In genomic region chrX:16838202-16839066, GRCh38 we compare ENCODE assay signal across 11 cellular contexts. TPM values are rescaled to one million over a fixed set of nuclear protein-coding genes. Genes with fewer than 3 reads are reported as not detected.
A peak's percentile ranks its signal among the peaks of the same experiment; 100 is the strongest.
DNase-seq lines count a peak whose midpoint lies in the region; ATAC-seq, FAIRE-seq and TF ChIP-seq lines count a peak whose summit lies in the region.
"Had no signal": no experiment of that assay in that cellular context is flagged by ENCODE, and none has a peak within 500 bp of the region (broad histone marks: within the 10 kb centered on the region; RNA-seq: fewer than 3 reads in every experiment).

No MANE protein-coding gene starts in this region.

- TF ChIP-seq POLR2A in HepG2 (IDR thresholded peaks at IDR 0.05; ENCODE audit: insufficient read depth in 1 of 2, low read depth in 2 of 2, low read length in 2 of 2): no peak

- POLR2A ChIA-PET in HepG2 (lab: Yijun Ruan, JAX): no interaction called here

- H3K9ac ChIP-seq in HepG2 (ENCODE audit: insufficient read depth, low read depth, low read length): no peak overlapping the region

- ATAC-seq in HepG2 (no peak), lower lobe of right lung (no peak)
- ATAC-seq: activated T-helper 17 cell treated with anti-CD3 and anti-CD28 coated beads, Interleukin-2, amount 50 U/mL, for 72 hours had no signal

- no peak for TF ChIP-seq RAD21 in HepG2 (CRISPR knock-in tag; IDR thresholded peaks at IDR 0.05)

- H3K79me2 ChIP-seq in HepG2 (ENCODE audit: insufficient read depth, low read length): no peaks in the 10 kb centered on the region

- peak; percentile 45 for DNase-seq in ACHN
- peak; percentile 73 for DNase-seq in HT1080 (ENCODE audit: low read depth)
- peak; percentile 3 for DNase-seq in cerebellum (ENCODE audit: low spot score)
- DNase-seq in HepG2 (ENCODE audit: low spot score): no peak
- DNase-seq in NCI-H526 (lab: John Stamatoyannopoulos, UW): no peak
- no peak for DNase-seq in SW 1271 (lab: John Stamatoyannopoulos, UW)
- DNase-seq in inferior parietal cortex (ENCODE audit: extremely low spot score): no peak
- no peak for DNase-seq in lower lobe of right lung
- DNase-seq: DMS153, RPMI8226 had no signal

- H3K9me3 ChIP-seq in HepG2 (ENCODE audit: low read length) (no peaks in the 10 kb centered on the region), lower lobe of right lung (no peaks in the 10 kb centered on the region)

- no peaks in the 10 kb centered on the region for H3K4me1 ChIP-seq in HepG2 (ENCODE audit: insufficient read depth, low read length)
- no peaks in the 10 kb centered on the region for H3K4me1 ChIP-seq in lower lobe of right lung

- H3K36me3 ChIP-seq in HepG2 (replicated peaks in 1 of 2; ENCODE audit: control insufficient read depth in 1 of 2, insufficient read depth in 2 of 2, low read length in 2 of 2): peaks cover 3 to 42% of the 10 kb centered on the region in 2 experiments; a peak in 4 of 5 replicates
- peaks cover 42% of the 10 kb centered on the region for H3K36me3 ChIP-seq in lower lobe of right lung

- no peak for TF ChIP-seq CTCF in HepG2 (CRISPR knock-in tag; IDR thresholded peaks at IDR 0.05)
- TF ChIP-seq CTCF in lower lobe of right lung (IDR thresholded peaks at IDR 0.05): no peak

- H4K20me1 ChIP-seq in HepG2 (ENCODE audit: insufficient read depth, low read length): no peaks in the 10 kb centered on the region

- in situ Hi-C loops in ACHN (cut with HindIII; ENCODE audit: low pct_ligation_motif_present, low pct_unique_long_range_greater_than_20kb, low sequenced_read_pairs): no loop called here
- in situ Hi-C loops in HepG2 (cut with HindIII; ENCODE audit: extremely low pct_ligation_motif_present, low pct_unique_long_range_greater_than_20kb): no loop called here

- intact Hi-C loops in HepG2 (cut with micrococcal nuclease; ENCODE audit: unreplicated experiment): no loop called here
- intact Hi-C loops in lower lobe of right lung (cut with DNase I): no loop called here

- 88% methylated on average over 8 of the region's 11 CpGs for WGBS in HepG2 (ENCODE audit: low lambda C conversion rate)

- CTCF ChIA-PET in HepG2 (lab: Yijun Ruan, JAX; ENCODE audit: low intra/inter-chr PET ratio, low total read pairs): no interaction called here

- no TSS peak for BruUV-seq in HepG2 (replicated peaks; lab: Mats Ljungman, UMichigan)

- H3K27ac ChIP-seq in HepG2 (ENCODE audit: extremely low read length, insufficient read depth, low read length) (no peak overlapping the region), lower lobe of right lung (no peak overlapping the region)

- H3K4me2 ChIP-seq in HepG2 (ENCODE audit: low read depth, low read length): no peak overlapping the region

- no peak for FAIRE-seq in HepG2 (lab: Jason Lieb, UNC)

- H3K27me3 ChIP-seq in HepG2 (ENCODE audit: control insufficient read depth in 1 of 2, insufficient read depth in 2 of 2, low read length in 2 of 2): no peaks in the 10 kb centered on the region
- H3K27me3 ChIP-seq in lower lobe of right lung (ENCODE audit: low read depth): no peaks in the 10 kb centered on the region

- no peak overlapping the region for H2AFZ ChIP-seq in HepG2 (ENCODE audit: low read length)

- H3K4me3 ChIP-seq in HepG2 (replicated peaks in 1 of 3; ENCODE audit: insufficient read depth in 1 of 3, low read depth in 2 of 3, low read length in 3 of 3) (no peak overlapping the region), lower lobe of right lung (no peak overlapping the region)

- TF ChIP-seq EP300 in HepG2 (IDR thresholded peaks at IDR 0.05; ENCODE audit: low read depth in 2 of 2, low read length in 2 of 2): no peak
- no peak for TF ChIP-seq EP300 in HepG2 (CRISPR knock-in tag; IDR thresholded peaks at IDR 0.05; ENCODE audit: borderline replicate concordance)

TF ChIP-seq in HepG2, 621 proteins besides CTCF, POLR2A, EP300 and RAD21:
- TF ChIP-seq RBM22 (optimal IDR thresholded peaks at IDR 0.05; ENCODE audit: low read length) (peak; percentile 36), IKZF1 (IDR thresholded peaks at IDR 0.05) (no peak), YEATS4 (CRISPR knock-in tag; IDR thresholded peaks at IDR 0.05; ENCODE audit: borderline replicate concordance) (no peak), SOX6 (IDR thresholded peaks at IDR 0.05) (no peak), SOX6 (CRISPR knock-in tag; IDR thresholded peaks at IDR 0.05) (no peak), GZF1 (CRISPR knock-in tag; IDR thresholded peaks at IDR 0.05) (no peak), ZNF30 (CRISPR knock-in tag; IDR thresholded peaks at IDR 0.05) (no peak), THYN1 (CRISPR knock-in tag; IDR thresholded peaks at IDR 0.05; ENCODE audit: borderline replicate concordance, low read depth) (no peak)

RNA-seq across cellular contexts. Expression of gene RBBP7, which starts 31.7 kb away (rescaled TPM):
- 157 and 177 TPM in 2 replicates for total RNA-seq in HT1080 (2014; rRNA removed; shearing (Covaris generic))
- polyA plus RNA-seq in HT1080 (2015; cell fraction: cytosol; rRNA removed): 150 and 159 TPM in 2 replicates
- polyA plus RNA-seq in HT1080 (2015; cell fraction: nucleus; rRNA removed): 229 TPM in 2 replicates
- total RNA-seq in cerebellum: 64.2 TPM
- total RNA-seq in HepG2 (2016; rRNA removed; fragmentation: Illumina TruSeq; extraction: Trizol): 145 and 193 TPM in 2 replicates
- 57.4 and 66.6 TPM in 2 replicates for total RNA-seq in HepG2 (2016; cell fraction: cytosol; rRNA removed; fragmentation: Illumina TruSeq; extraction: Trizol; ENCODE audit: low read depth)
- 156 and 189 TPM in 2 replicates for total RNA-seq in HepG2 (2016; cell fraction: insoluble cytoplasmic fraction; rRNA removed; fragmentation: Illumina TruSeq; extraction: Trizol)
- total RNA-seq in HepG2 (2016; cell fraction: membrane; rRNA removed; fragmentation: Illumina TruSeq; extraction: Trizol): 80.3 and 86.8 TPM in 2 replicates
- total RNA-seq in HepG2 (2016; cell fraction: nucleus; rRNA removed; fragmentation: Illumina TruSeq; extraction: Trizol): 80.6 and 89.8 TPM in 2 replicates
- 80.1 and 89.5 TPM in 2 replicates for polyA plus RNA-seq in HepG2 (2011; rRNA removed)
- polyA plus RNA-seq in HepG2 (2011; cell fraction: cytosol; rRNA removed): 53.0 and 73.9 TPM in 2 replicates
- 52.9 and 88.1 TPM in 2 replicates for polyA plus RNA-seq in HepG2 (2011; cell fraction: nucleus; rRNA removed)
- polyA plus RNA-seq in HepG2 (2012): 92.8 and 105 TPM in 2 replicates
- polyA plus RNA-seq in HepG2 (2016; cell fraction: cytosol; fragmentation: Illumina TruSeq; extraction: Trizol; ENCODE audit: low read depth): 39.1 and 41.4 TPM in 2 replicates
- 192 and 194 TPM in 2 replicates for polyA plus RNA-seq in HepG2 (2016; cell fraction: insoluble cytoplasmic fraction; fragmentation: Illumina TruSeq; extraction: Trizol; ENCODE audit: low read depth)
- polyA plus RNA-seq in HepG2 (2016; cell fraction: membrane; fragmentation: Illumina TruSeq; extraction: Trizol; ENCODE audit: low read depth): 60.3 and 64.4 TPM in 2 replicates
- polyA plus RNA-seq in HepG2 (2016; cell fraction: nucleus; fragmentation: Illumina TruSeq; extraction: Trizol; ENCODE audit: insufficient read depth, low read depth): 149 and 156 TPM in 2 replicates
- polyA minus RNA-seq in HepG2 (2011; rRNA and poly(A)+ RNA removed; ENCODE audit: low replicate concordance): 67.0 and 365 TPM in 2 replicates
- polyA minus RNA-seq in HepG2 (2011; cell fraction: cytosol; rRNA and poly(A)+ RNA removed): 38.9 and 41.2 TPM in 2 replicates
- 47.3 and 54.2 TPM in 2 replicates for polyA minus RNA-seq in HepG2 (2011; cell fraction: nucleus; rRNA and poly(A)+ RNA removed)
- 61.7 TPM for total RNA-seq in lower lobe of right lung

RNA-seq across cellular contexts. Expression of gene TXLNG, which starts 52.2 kb away (rescaled TPM):
- total RNA-seq in HT1080 (2014; rRNA removed; shearing (Covaris generic)): 14.1 and 15.7 TPM in 2 replicates
- 14.0 and 17.6 TPM in 2 replicates for polyA plus RNA-seq in HT1080 (2015; cell fraction: cytosol; rRNA removed)
- 27.9 and 28.7 TPM in 2 replicates for polyA plus RNA-seq in HT1080 (2015; cell fraction: nucleus; rRNA removed)
- total RNA-seq in cerebellum: 10.3 TPM
- 13.1 and 17.8 TPM in 2 replicates for total RNA-seq in HepG2 (2016; rRNA removed; fragmentation: Illumina TruSeq; extraction: Trizol)
- 1.6 and 2.4 TPM in 2 replicates for total RNA-seq in HepG2 (2016; cell fraction: cytosol; rRNA removed; fragmentation: Illumina TruSeq; extraction: Trizol; ENCODE audit: low read depth)
- total RNA-seq in HepG2 (2016; cell fraction: insoluble cytoplasmic fraction; rRNA removed; fragmentation: Illumina TruSeq; extraction: Trizol): 13.0 and 18.0 TPM in 2 replicates
- total RNA-seq in HepG2 (2016; cell fraction: membrane; rRNA removed; fragmentation: Illumina TruSeq; extraction: Trizol): 6.0 and 6.6 TPM in 2 replicates
- 9.1 and 10.1 TPM in 2 replicates for total RNA-seq in HepG2 (2016; cell fraction: nucleus; rRNA removed; fragmentation: Illumina TruSeq; extraction: Trizol)
- 13.4 and 15.5 TPM in 2 replicates for polyA plus RNA-seq in HepG2 (2011; rRNA removed)
- 6.4 and 10.9 TPM in 2 replicates for polyA plus RNA-seq in HepG2 (2011; cell fraction: cytosol; rRNA removed)
- polyA plus RNA-seq in HepG2 (2011; cell fraction: nucleus; rRNA removed): 7.6 and 12.0 TPM in 2 replicates
- polyA plus RNA-seq in HepG2 (2012): 11.8 and 13.5 TPM in 2 replicates
- polyA plus RNA-seq in HepG2 (2016; cell fraction: cytosol; fragmentation: Illumina TruSeq; extraction: Trizol; ENCODE audit: low read depth): 0.61 and 0.70 TPM in 2 replicates
- 18.7 and 19.3 TPM in 2 replicates for polyA plus RNA-seq in HepG2 (2016; cell fraction: insoluble cytoplasmic fraction; fragmentation: Illumina TruSeq; extraction: Trizol; ENCODE audit: low read depth)
- polyA plus RNA-seq in HepG2 (2016; cell fraction: membrane; fragmentation: Illumina TruSeq; extraction: Trizol; ENCODE audit: low read depth): 2.4 and 3.2 TPM in 2 replicates
- polyA plus RNA-seq in HepG2 (2016; cell fraction: nucleus; fragmentation: Illumina TruSeq; extraction: Trizol; ENCODE audit: insufficient read depth, low read depth): 18.0 and 18.4 TPM in 2 replicates
- 5.1 and 21.6 TPM in 2 replicates for polyA minus RNA-seq in HepG2 (2011; rRNA and poly(A)+ RNA removed; ENCODE audit: low replicate concordance)
- polyA minus RNA-seq in HepG2 (2011; cell fraction: cytosol; rRNA and poly(A)+ RNA removed): 6.6 and 8.6 TPM in 2 replicates
- 8.1 and 11.6 TPM in 2 replicates for polyA minus RNA-seq in HepG2 (2011; cell fraction: nucleus; rRNA and poly(A)+ RNA removed)
- total RNA-seq in lower lobe of right lung: 11.2 TPM

Comparison
In these comparisons a context has a peak if more than half of its experiments do, and no peak if none do; other contexts are left out.
1. DNase-seq: peak in ACHN (single experiment), HT1080 (single experiment) and cerebellum (single experiment); none in HepG2 (single experiment), NCI-H526 (0 of 2), SW 1271 (0 of 2), inferior parietal cortex (single experiment) and lower lobe of right lung (single experiment).